Comparison of ENCODE assay signal across 14 cellular contexts in genomic region chr15:80155001-80155377, GRCh38. TPM values are rescaled to one million over a fixed set of nuclear protein-coding genes. Genes with fewer than 3 reads are reported as not detected.
DNase-seq lines count a peak whose midpoint lies in the region; ATAC-seq, FAIRE-seq and TF ChIP-seq lines count a peak whose summit lies in the region.
"Had no signal": no experiment of that assay in that cellular context is flagged by ENCODE, and none has a peak within 500 bp of the region (broad histone marks: within the 10 kb centered on the region; RNA-seq: fewer than 3 reads in every experiment).

No MANE protein-coding gene starts in this region.

- CTCF ChIA-PET in HCT116 (lab: Charles Lee): no interaction called here
- CTCF ChIA-PET in H1 (lab: Charles Lee; ENCODE audit: partially characterized antibody): interaction anchor here (1.0 to 1.6 kb wide), 6 partner anchors 17 to 155 kb away, joined by 3 to 5 read pairs (median 3); no protein-coding TSS in a partner anchor

- POLR2A ChIA-PET in HCT116 (lab: Charles Lee) (no interaction called here), H1 (lab: Charles Lee; ENCODE audit: partially characterized antibody) (no interaction called here)

- no TSS peak for BruUV-seq in HCT116 (replicated peaks; lab: Mats Ljungman, UMichigan)

- no peak overlapping the region for H2BK20ac ChIP-seq in H1 (ENCODE audit: low read length)

- RAD21 ChIA-PET in HCT116 (lab: Charles Lee; ENCODE audit: low non-redundant PET in 1 of 2, low total read pairs in 2 of 2, uncharacterized antibody in 2 of 2, unreplicated experiment in 2 of 2): no interaction called here

- H3K23ac ChIP-seq in H1 (ENCODE audit: insufficient read length) (no peak overlapping the region), neuronal stem cell (ENCODE audit: low read depth, low read length, poor library complexity) (no peak overlapping the region)

- H2BK120ac ChIP-seq in H1 (replicated peaks; ENCODE audit: low read depth, low read length) (no peak overlapping the region), neuronal stem cell (ENCODE audit: low read depth, low read length) (no peak overlapping the region)

- ATAC-seq in HCT116 (no peak), T-helper 17 cell (no peak), Right ventricle myocardium superior (ENCODE audit: poor library complexity) (no peak), HG03460 (IDR thresholded peaks at IDR 0.05; ENCODE audit: unreplicated experiment) (no peak)
- ATAC-seq: left colon, sciatic nerve had no signal

- H3K27me3 Mint-ChIP-seq in T-helper 17 cell: no peaks in the 10 kb centered on the region

- no peak overlapping the region for H3K4ac ChIP-seq in H1 (replicated peaks; ENCODE audit: insufficient read length, low read depth, low read length)
- no peak overlapping the region for H3K4ac ChIP-seq in neuronal stem cell (ENCODE audit: low read length)

- H3K27me3 ChIP-seq in HCT116 (ENCODE audit: insufficient read depth, low read length) (no peaks in the 10 kb centered on the region), H1 (replicated peaks in 1 of 4; ENCODE audit: control insufficient read depth in 3 of 4, extremely low read depth in 1 of 4, insufficient read depth in 3 of 4, low read length in 3 of 4) (peaks cover 0 to 2% (median 0%) of the 10 kb centered on the region in 4 experiments; a peak in 2 of 7 replicates), neuronal stem cell (ENCODE audit: control insufficient read depth in 3 of 3, insufficient read depth in 3 of 3, low read depth in 1 of 3, low read length in 3 of 3) (peaks cover 0 to 4% (median 3%) of the 10 kb centered on the region in 3 experiments)

- H3K4me1 Mint-ChIP-seq in T-helper 17 cell: peaks cover 18% of the 10 kb centered on the region

- H4K8ac ChIP-seq in H1 (ENCODE audit: extremely low read depth, insufficient read depth, low read length) (no peak overlapping the region), neuronal stem cell (ENCODE audit: low read depth, low read length) (no peak overlapping the region)

- intact Hi-C loops in HCT116 (cut with micrococcal nuclease): no loop called here
- intact Hi-C loops in Right ventricle myocardium superior (cut with DNase I): no loop called here

- H3K4me1 ChIP-seq in HCT116 (ENCODE audit: control insufficient read depth in 1 of 2, insufficient read depth in 2 of 2, low read length in 2 of 2) (peaks cover 12 to 25% of the 10 kb centered on the region in 2 experiments; a peak in 3 of 4 replicates), H1 (replicated peaks in 1 of 4; ENCODE audit: control insufficient read depth in 3 of 4, insufficient read depth in 4 of 4, low read length in 3 of 4) (peaks cover 0 to 12% (median 2%) of the 10 kb centered on the region in 4 experiments; a peak in 2 of 7 replicates), neuronal stem cell (ENCODE audit: control insufficient read depth in 2 of 2, insufficient read depth in 1 of 2, low read depth in 1 of 2, low read length in 2 of 2) (peaks cover 8 to 12% of the 10 kb centered on the region in 2 donors)

- H3K9me3 ChIP-seq in HCT116 (ENCODE audit: control insufficient read depth in 1 of 2, insufficient read depth in 1 of 2, low read depth in 1 of 2, low read length in 2 of 2) (no peaks in the 10 kb centered on the region), T-helper 17 cell (ENCODE audit: control insufficient read depth, low read length, poor library complexity, severe bottlenecking) (no peaks in the 10 kb centered on the region), H1 (ENCODE audit: insufficient read depth in 2 of 2, low read depth in 1 of 2, low read length in 1 of 2) (no peaks in the 10 kb centered on the region), neuronal stem cell (replicated peaks in 1 of 2; ENCODE audit: control insufficient read depth in 2 of 2, insufficient read depth in 1 of 2, low read depth in 1 of 2, low read length in 2 of 2) (peaks cover 0 to 2% of the 10 kb centered on the region in 2 donors)

- H3K23me2 ChIP-seq in H1 (ENCODE audit: low read depth, low read length): peaks cover 9% of the 10 kb centered on the region

- peak overlapping the region; percentile 57 for H3K4me3 Mint-ChIP-seq in T-helper 17 cell

- peaks cover 3% of the 10 kb centered on the region; the same call in 1 of the 2 replicates for H3K79me1 ChIP-seq in H1 (ENCODE audit: low read depth, low read length)
- H3K79me1 ChIP-seq in neuronal stem cell (ENCODE audit: low read depth, low read length): no peaks in the 10 kb centered on the region

- H3K9ac ChIP-seq in HCT116 (ENCODE audit: low read length) (no peak overlapping the region), H1 (replicated peaks in 1 of 4; ENCODE audit: extremely low read depth in 1 of 4, low read depth in 3 of 4, low read length in 3 of 4) (no peak overlapping the region), neuronal stem cell (ENCODE audit: low read depth, low read length, poor library complexity) (no peak overlapping the region)

- H3K27ac Mint-ChIP-seq in T-helper 17 cell: peak overlapping the region; percentile 74

- no peak for TF ChIP-seq CTCF in HCT116 (IDR thresholded peaks at IDR 0.05 in 2 of 3, conservative IDR thresholded peaks at IDR 0.05 in 1 of 3; ENCODE audit: borderline replicate concordance in 1 of 3, insufficient read depth in 1 of 3, low read depth in 2 of 3, low read length in 2 of 3)
- no peak for TF ChIP-seq CTCF in H1 (IDR thresholded peaks at IDR 0.05; ENCODE audit: control extremely low read depth in 1 of 3, insufficient read depth in 1 of 3, low read depth in 1 of 3, low read length in 3 of 3)

- H2AK5ac ChIP-seq in H1 (ENCODE audit: low read depth, low read length) (no peak overlapping the region), neuronal stem cell (ENCODE audit: low read depth, low read length) (no peak overlapping the region)

- FAIRE-seq in H1 (lab: Jason Lieb, UNC): no peak

- H2BK5ac ChIP-seq in H1 (ENCODE audit: low read depth, low read length) (no peak overlapping the region), neuronal stem cell (ENCODE audit: low read length) (peak overlapping the region; percentile 35)

- peak overlapping the region; percentile 61; the same call in 1 of the 2 replicates for H2BK15ac ChIP-seq in H1 (ENCODE audit: low read length)
- no peak overlapping the region for H2BK15ac ChIP-seq in neuronal stem cell (ENCODE audit: low read length)

- no peaks in the 10 kb centered on the region for H3K9me2 ChIP-seq in HCT116 (ENCODE audit: insufficient read depth)

- no peak for DNase-seq in HCT116 (ENCODE audit: low read depth, low spot score)
- DNase-seq in T-helper 17 cell: no peak
- no peak for DNase-seq in H1 (ENCODE audit: low read depth in 1 of 2, low spot score in 2 of 2)
- DNase-seq in neuronal stem cell (ENCODE audit: low spot score): no peak
- no peak for DNase-seq in NCI-H510A (lab: John Stamatoyannopoulos, UW)
- no peak for DNase-seq in NCI-H2196 (lab: John Stamatoyannopoulos, UW; ENCODE audit: unreplicated experiment)
- no peak for DNase-seq in Right ventricle myocardium superior
- DNase-seq: activated CD4-positive, alpha-beta T cell treated with anti-CD3 and anti-CD28 coated beads, Interleukin-2, amount 50 U/mL, for 48 hours; left colon; NCI-H1048; SW 1271 had no signal

- no peak overlapping the region for H3K4me3 ChIP-seq in HCT116 (replicated peaks in 1 of 2; ENCODE audit: low read depth in 1 of 2, low read length in 2 of 2)
- no peak overlapping the region for H3K4me3 ChIP-seq in H1 (ENCODE audit: extremely low read depth in 1 of 4, insufficient read depth in 2 of 4, low read depth in 3 of 4, low read length in 4 of 4)
- no peak overlapping the region for H3K4me3 ChIP-seq in neuronal stem cell (ENCODE audit: low read length in 2 of 2)

- H3K79me2 ChIP-seq in HCT116 (ENCODE audit: insufficient read depth, low read length) (no peaks in the 10 kb centered on the region), H1 (ENCODE audit: control insufficient read depth in 1 of 2, insufficient read depth in 2 of 2, low read length in 2 of 2) (no peaks in the 10 kb centered on the region)

- H4K91ac ChIP-seq in H1 (replicated peaks; ENCODE audit: insufficient read length, low read length): no peak overlapping the region
- H4K91ac ChIP-seq in neuronal stem cell (ENCODE audit: low read depth, low read length, poor library complexity): no peak overlapping the region

- no peak overlapping the region for H4K5ac ChIP-seq in H1 (ENCODE audit: insufficient read length, low read depth, low read length)

- no peak for TF ChIP-seq EP300 in H1 (IDR thresholded peaks at IDR 0.05; ENCODE audit: borderline replicate concordance in 1 of 2, low read depth in 2 of 2, low read length in 2 of 2)

- H3K27ac ChIP-seq in HCT116 (ENCODE audit: low read depth, low read length) (no peak overlapping the region), H1 (ENCODE audit: low read depth, low read length) (no peak overlapping the region), neuronal stem cell (replicated peaks; ENCODE audit: low read length) (no peak overlapping the region)
- H3K27ac ChIP-seq: epithelial cell of prostate had no signal

- H4K20me1 ChIP-seq in HCT116 (ENCODE audit: insufficient read depth) (no peaks in the 10 kb centered on the region), H1 (replicated peaks in 1 of 2; ENCODE audit: control insufficient read depth in 1 of 2, insufficient read depth in 2 of 2, low read length in 2 of 2) (peaks cover 0 to 3% of the 10 kb centered on the region in 2 experiments)

- H3K4me2 ChIP-seq in HCT116 (ENCODE audit: low read length) (peak overlapping the region; percentile 20; the same call in 1 of the 2 replicates), H1 (ENCODE audit: insufficient read depth in 1 of 2, low read depth in 2 of 2, low read length in 2 of 2) (no peak overlapping the region), neuronal stem cell (ENCODE audit: insufficient read depth, low read length, poor library complexity, severe bottlenecking) (no peak overlapping the region)

- no peak for TF ChIP-seq POLR2A in HCT116 (IDR thresholded peaks at IDR 0.05; ENCODE audit: borderline replicate concordance, extremely low read depth, insufficient read depth, insufficient read length)
- TF ChIP-seq POLR2A in H1 (IDR thresholded peaks at IDR 0.05; ENCODE audit: control extremely low read depth in 1 of 2, low read depth in 2 of 2, low read length in 2 of 2): no peak

- WGBS in H1 (ENCODE audit: extremely low coverage in 1 of 2, insufficient coverage in 1 of 2, insufficient read length in 1 of 2, insufficient replicate concordance in 2 of 2, low coverage in 1 of 2, low lambda C conversion rate in 2 of 2, missing lambda C conversion rate in 1 of 2), 2 experiments: 95% methylated on average over 5 of the region's 5 CpGs; no CpG with 5 or more reads in 1 of the 2 experiments
- WGBS in neuronal stem cell (ENCODE audit: extremely low coverage in 2 of 2, insufficient read length in 2 of 2, insufficient replicate concordance in 1 of 2), 2 donors: no CpG with 5 or more reads among the region's 5 CpGs

- TF ChIP-seq RAD21 in HCT116 (IDR thresholded peaks at IDR 0.05; ENCODE audit: low read depth): no peak
- TF ChIP-seq RAD21 in H1 (IDR thresholded peaks at IDR 0.05 in 1 of 2, conservative IDR thresholded peaks at IDR 0.05 in 1 of 2; ENCODE audit: low read depth in 2 of 2, low read length in 2 of 2): no peak

- H3K56ac ChIP-seq in H1 (replicated peaks; ENCODE audit: insufficient read length, low read depth, low read length): no peak overlapping the region

- H3K18ac ChIP-seq in H1 (ENCODE audit: extremely low read depth, low read length) (no peak overlapping the region; the same call in 1 of the 2 replicates), neuronal stem cell (ENCODE audit: low read length) (no peak overlapping the region)

- H3K14ac ChIP-seq in H1 (ENCODE audit: insufficient read length) (no peak overlapping the region), neuronal stem cell (ENCODE audit: low read length) (no peak overlapping the region)

- no peak overlapping the region; the same call in 1 of the 2 replicates for H2BK12ac ChIP-seq in H1 (ENCODE audit: low read depth, low read length)
- H2BK12ac ChIP-seq in neuronal stem cell (ENCODE audit: low read length): no peak overlapping the region

- H2AFZ ChIP-seq in HCT116 (ENCODE audit: low read depth, low read length, poor library complexity, severe bottlenecking) (no peak overlapping the region), H1 (ENCODE audit: low read length) (no peak overlapping the region), neuronal stem cell (ENCODE audit: low read length) (no peak overlapping the region)

- no peaks in the 10 kb centered on the region for H3K36me3 ChIP-seq in HCT116 (ENCODE audit: control insufficient read depth in 1 of 2, insufficient read depth in 2 of 2, low read length in 2 of 2)
- no peaks in the 10 kb centered on the region; a peak in 1 of 8 replicates for H3K36me3 ChIP-seq in H1 (ENCODE audit: control insufficient read depth in 2 of 4, insufficient read depth in 4 of 4, low read length in 3 of 4)
- peaks cover 3 to 7% of the 10 kb centered on the region in 2 donors for H3K36me3 ChIP-seq in neuronal stem cell (replicated peaks in 1 of 2; ENCODE audit: control insufficient read depth in 2 of 2, insufficient read depth in 2 of 2, low read length in 2 of 2)

- no peaks in the 10 kb centered on the region for H3K36me3 Mint-ChIP-seq in T-helper 17 cell (ENCODE audit: low read depth)

RNA-seq across cellular contexts. Expression of gene FAH, which starts 2.2 kb away (rescaled TPM):
- 20.0 TPM for total RNA-seq in HCT116 (2021; ENCODE audit: unreplicated experiment)
- polyA plus RNA-seq in HCT116 (2012): 18.3 and 21.3 TPM in 2 replicates
- 10 to 100 TPM in 1 of 2 donors, 1 to 10 TPM in 1; 5.2 to 16.3 TPM for total RNA-seq in T-helper 17 cell
- total RNA-seq in H1 (2021; fragmentation: NEBNext Ultra II Directional; extraction: Animal tissue kit (Norgen Biotek cat#: 25700)): 19.0 and 21.7 TPM in 2 replicates
- polyA plus RNA-seq in H1 (2011; rRNA removed): 20.0 and 26.6 TPM in 2 replicates
- polyA plus RNA-seq in H1 (2011; cell fraction: cytosol; rRNA removed): 22.0 TPM
- 76.4 TPM for polyA plus RNA-seq in H1 (2011; cell fraction: nucleus; rRNA removed)
- polyA plus RNA-seq in H1 (2012, experiment 1 of 2): 20.1 to 35.2 TPM (median 27.3 TPM) in 4 replicates
- 26.1 TPM for polyA plus RNA-seq in H1 (2012, experiment 2 of 2)
- 17.0 TPM for polyA plus RNA-seq in H1 (2013, experiment 1 of 2)
- 13.7 TPM for polyA plus RNA-seq in H1 (2013, experiment 2 of 2)
- 43.9 and 46.3 TPM in 2 replicates for polyA minus RNA-seq in H1 (2011; rRNA and poly(A)+ RNA removed)
- polyA minus RNA-seq in H1 (2011; cell fraction: cytosol; rRNA and poly(A)+ RNA removed): 20.6 TPM
- polyA minus RNA-seq in H1 (2011; cell fraction: nucleus; rRNA and poly(A)+ RNA removed): 29.4 TPM
- 8.8 TPM for polyA plus RNA-seq in neuronal stem cell (2013, experiment 1 of 2)
- 7.9 TPM for polyA plus RNA-seq in neuronal stem cell (2013, experiment 2 of 2)
- total RNA-seq in Right ventricle myocardium superior: 28.2 TPM
